22 cellular contexts compared by ENCODE assay signal in the genomic region with DNA sequence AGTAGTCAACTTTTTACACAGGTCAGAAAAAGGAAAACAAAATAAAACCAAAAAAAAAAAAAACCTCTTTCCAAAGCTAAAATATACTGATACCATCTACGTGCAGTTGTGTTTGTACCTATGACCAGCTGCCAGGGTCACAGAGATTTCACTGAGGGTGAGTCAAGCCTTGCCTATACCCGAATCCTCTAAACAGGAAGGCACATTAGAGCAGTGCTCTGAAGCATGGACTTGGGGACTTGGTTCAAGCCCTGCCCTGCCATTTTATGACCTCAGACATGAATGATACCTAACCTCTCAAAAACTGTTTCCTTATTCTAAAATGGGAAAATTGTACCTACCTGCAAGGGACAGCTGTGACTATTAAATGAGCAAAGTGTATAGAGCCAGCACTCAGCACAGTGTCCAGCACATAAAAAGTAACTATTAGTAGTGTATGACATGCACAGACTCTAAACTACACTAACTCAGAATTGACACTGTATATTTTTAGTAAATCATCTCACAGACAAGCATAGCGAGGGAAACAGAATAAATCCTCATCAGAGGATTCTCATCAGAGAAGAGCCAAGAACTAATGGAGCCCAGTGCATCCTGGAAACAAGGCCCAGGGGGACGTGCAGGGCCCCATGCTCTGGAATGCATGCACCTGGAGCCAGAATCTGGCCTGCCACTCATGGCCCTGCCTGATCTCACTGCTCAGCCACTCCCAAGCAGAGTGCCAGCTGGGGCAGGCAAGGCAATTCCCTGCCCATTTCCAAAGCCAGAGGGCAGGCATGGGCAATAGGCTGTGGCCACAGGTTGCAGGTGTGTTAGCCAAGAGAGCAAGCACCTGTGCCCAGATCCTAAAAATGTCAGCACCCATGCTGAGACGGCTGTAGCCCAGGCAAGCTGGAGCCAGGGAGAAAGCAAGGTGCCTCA. TPM values are rescaled to one million over a fixed set of nuclear protein-coding genes. Genes with fewer than 3 reads are reported as not detected.
A peak's percentile ranks its signal among the peaks of the same experiment; 100 is the strongest.
DNase-seq lines count a peak whose midpoint lies in the region; ATAC-seq and TF ChIP-seq lines count a peak whose summit lies in the region.
"Had no signal": no experiment of that assay in that cellular context is flagged by ENCODE, and none has a peak within 500 bp of the region (broad histone marks: within the 10 kb centered on the region; RNA-seq: fewer than 3 reads in every experiment).

No MANE protein-coding gene starts in this region.

- no peak overlapping the region for H3K27ac ChIP-seq in CD8-positive, alpha-beta memory T cell (ENCODE audit: low read depth, low read length)
- H3K27ac ChIP-seq: HL-60, ovary, WERI-Rb-1 had no signal

- TF ChIP-seq CTCF in retinal pigment epithelial cell (conservative IDR thresholded peaks at IDR 0.05; ENCODE audit: low read depth, low read length), result peak; percentile 13

- peak overlapping the region in 1 of 8 donors; percentile 23 for H3K27ac Mint-ChIP-seq in CD8-positive, alpha-beta memory T cell
- H3K27ac Mint-ChIP-seq: activated CD4-positive, alpha-beta memory T cell treated with anti-CD3 and anti-CD28 coated beads for 36 hours; activated naive CD8-positive, alpha-beta T cell; brain; CD14-positive monocyte; stimulated activated effector memory CD8-positive, alpha-beta T cell treated with anti-CD3 and anti-CD28 coated beads, Interleukin-12 subunit alpha, Interleukin-12 subunit beta, amount 100 ng/mL, for 72 hours; type B pancreatic cell had no signal

- no peaks in the 10 kb centered on the region for H3K9me3 ChIP-seq in CD8-positive, alpha-beta memory T cell (ENCODE audit: low read length)
- H3K9me3 ChIP-seq: HAP-1, ovary had no signal

- in situ Hi-C loops in T47D (cut with HindIII; ENCODE audit: low pct_unique_long_range_greater_than_20kb, low sequenced_read_pairs), result no loop called here

- H3K27me3 ChIP-seq in CD8-positive, alpha-beta memory T cell (ENCODE audit: insufficient read depth, low read length, poor library complexity, severe bottlenecking), result no peaks in the 10 kb centered on the region
- H3K27me3 ChIP-seq: ovary had no signal

- POLR2A ChIA-PET in CD8-positive, alpha-beta memory T cell (lab: Charles Lee), result interaction anchor here (0.6 kb wide), 1 partner anchor 14 kb away, joined by 3 read pairs; no protein-coding TSS in a partner anchor

- no peaks in the 10 kb centered on the region for H3K4me1 Mint-ChIP-seq in CD8-positive, alpha-beta memory T cell
- H3K4me1 Mint-ChIP-seq: CD14-positive monocyte; stimulated activated effector memory CD8-positive, alpha-beta T cell treated with anti-CD3 and anti-CD28 coated beads, Interleukin-12 subunit alpha, Interleukin-12 subunit beta, amount 100 ng/mL, for 72 hours had no signal

- H3K4me3 Mint-ChIP-seq in CD8-positive, alpha-beta memory T cell, result no peak overlapping the region
- H3K4me3 Mint-ChIP-seq: activated CD4-positive, alpha-beta memory T cell treated with anti-CD3 and anti-CD28 coated beads for 36 hours; activated naive CD8-positive, alpha-beta T cell; brain; CD14-positive monocyte; stimulated activated effector memory CD8-positive, alpha-beta T cell treated with anti-CD3 and anti-CD28 coated beads, Interleukin-12 subunit alpha, Interleukin-12 subunit beta, amount 100 ng/mL, for 72 hours; type B pancreatic cell had no signal

- H3K9me3 Mint-ChIP-seq in CD8-positive, alpha-beta memory T cell, result no peaks in the 10 kb centered on the region
- H3K9me3 Mint-ChIP-seq: activated CD4-positive, alpha-beta memory T cell treated with anti-CD3 and anti-CD28 coated beads for 36 hours; brain; stimulated activated effector memory CD8-positive, alpha-beta T cell treated with anti-CD3 and anti-CD28 coated beads, Interleukin-12 subunit alpha, Interleukin-12 subunit beta, amount 100 ng/mL, for 72 hours; type B pancreatic cell had no signal

- CTCF ChIA-PET in CD8-positive, alpha-beta memory T cell (lab: Charles Lee), result no interaction called here

- ATAC-seq in GM18861 (IDR thresholded peaks at IDR 0.05; ENCODE audit: unreplicated experiment), result no peak
- ATAC-seq: esophagus mucosa; Panc1; stimulated activated effector memory CD8-positive, alpha-beta T cell treated with anti-CD3 and anti-CD28 coated beads, Interleukin-12 subunit alpha, Interleukin-12 subunit beta, amount 100 ng/mL, for 72 hours had no signal

- no peaks in the 10 kb centered on the region for H3K4me1 ChIP-seq in CD8-positive, alpha-beta memory T cell (ENCODE audit: insufficient read depth, low read length)
- H3K4me1 ChIP-seq: HAP-1 had no signal

- H3K36me3 Mint-ChIP-seq in CD8-positive, alpha-beta memory T cell, result peaks cover 17 to 49% (median 27%) of the 10 kb centered on the region in 3 donors

- no peak overlapping the region for H3K4me3 ChIP-seq in retinal pigment epithelial cell (ENCODE audit: low read length)
- no peak overlapping the region for H3K4me3 ChIP-seq in CD8-positive, alpha-beta memory T cell (ENCODE audit: low read length)
- H3K4me3 ChIP-seq: HAP-1, ovary had no signal

- H3K27me3 Mint-ChIP-seq in CD8-positive, alpha-beta memory T cell, result no peaks in the 10 kb centered on the region
- H3K27me3 Mint-ChIP-seq: activated CD4-positive, alpha-beta memory T cell treated with anti-CD3 and anti-CD28 coated beads for 36 hours; activated naive CD8-positive, alpha-beta T cell; type B pancreatic cell had no signal

- no peaks in the 10 kb centered on the region for H3K36me3 ChIP-seq in CD8-positive, alpha-beta memory T cell (ENCODE audit: insufficient read depth, low read length)
- H3K36me3 ChIP-seq: ovary had no signal

- DNase-seq in DMS53 (lab: John Stamatoyannopoulos, UW), result peak; percentile 16
- no peak for DNase-seq in DMS53 treated with DMSO at 0.1 percent for 48 hours (lab: John Stamatoyannopoulos, UW; ENCODE audit: unreplicated experiment)
- peak; percentile 31 to 83 for DNase-seq in T47D (ENCODE audit: low read depth in 1 of 2, low spot score in 1 of 2)
- DNase-seq in left kidney (ENCODE audit: low read depth, low spot score), result peak; percentile 41
- DNase-seq in retinal pigment epithelial cell (ENCODE audit: low read depth), result no peak
- DNase-seq in activated CD4-positive, alpha-beta T cell treated with anti-CD3 and anti-CD28 coated beads, Interleukin-2, amount 50 U/mL, for 4 hours, result no peak
- no peak for DNase-seq in CD8-positive, alpha-beta memory T cell
- DNase-seq: activated CD4-positive, alpha-beta memory T cell treated with anti-CD3 and anti-CD28 coated beads for 36 hours; activated T-cell treated with anti-CD3 and anti-CD28 coated beads, Interleukin-2, amount 50 U/mL, for 1 hour; NCI-H2081; ovary; WERI-Rb-1 had no signal

RNA-seq across cellular contexts. Expression of gene NT5DC3, which starts 57.0 kb away (rescaled TPM):
- 10 to 100 TPM in 1 of 2 experiments, 1 to 10 TPM in 1; 9.9 to 10.0 TPM for total RNA-seq in CD8-positive, alpha-beta memory T cell
- 0.93 TPM for polyA plus RNA-seq in CD8-positive, alpha-beta memory T cell

Comparison
In these comparisons a context has a peak if more than half of its experiments do, and no peak if none do; other contexts are left out.
1. DNase-seq: peak in DMS53 (single experiment), T47D (2 of 2) and left kidney (single experiment); none in DMS53 treated with DMSO at 0.1 percent for 48 hours (single experiment), retinal pigment epithelial cell (single experiment), activated CD4-positive, alpha-beta T cell treated with anti-CD3 and anti-CD28 coated beads, Interleukin-2, amount 50 U/mL, for 4 hours (0 of 2) and CD8-positive, alpha-beta memory T cell (0 of 5).